In the genomic region with DNA sequence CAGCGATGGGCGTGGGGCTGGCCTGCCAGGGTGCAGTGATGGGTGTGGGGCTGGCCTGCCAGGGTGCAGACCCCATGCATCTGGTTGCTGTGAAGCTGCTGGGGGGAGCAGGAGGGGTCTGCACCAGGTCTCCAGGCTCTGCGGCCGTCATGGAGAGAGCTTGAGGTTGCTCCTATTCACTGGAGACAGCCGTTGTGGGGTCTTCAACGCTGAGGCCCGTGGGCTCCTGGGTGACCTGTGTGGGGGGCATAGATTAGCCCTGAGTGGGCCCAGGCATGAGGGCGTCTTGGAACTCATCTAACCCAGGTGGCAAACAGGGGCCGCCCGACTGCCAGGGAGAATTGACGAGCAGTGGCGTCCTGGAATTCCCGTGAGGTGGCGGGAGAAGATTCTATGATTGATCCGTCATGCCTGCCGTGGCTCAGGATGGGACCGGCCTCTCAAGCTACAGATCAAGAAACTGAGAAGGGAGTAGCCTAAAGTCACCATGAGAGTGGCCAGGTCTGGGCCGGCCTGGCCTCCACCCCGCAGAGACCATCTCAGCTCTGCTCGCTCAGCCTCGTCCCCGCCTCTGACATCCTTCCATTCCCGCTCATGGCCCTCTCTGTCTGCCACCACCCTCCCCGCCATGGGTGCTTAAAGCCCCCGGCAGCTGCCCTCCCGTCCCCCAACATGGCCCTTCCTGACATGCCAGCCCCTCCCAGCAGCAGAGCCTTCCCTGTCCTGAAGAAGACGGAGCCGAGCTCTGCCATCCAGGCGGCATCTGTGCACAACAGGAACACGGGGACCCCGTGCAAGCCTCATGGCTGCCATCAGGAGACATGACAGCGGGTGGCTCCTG, we compare ENCODE assay signal across 23 cellular contexts. TPM values are rescaled to one million over a fixed set of nuclear protein-coding genes. Genes with fewer than 3 reads are reported as not detected.
DNase-seq lines count a peak whose midpoint lies in the region; ATAC-seq and TF ChIP-seq lines count a peak whose summit lies in the region.
"Had no signal": no experiment of that assay in that cellular context is flagged by ENCODE, and none has a peak within 500 bp of the region (broad histone marks: within the 10 kb centered on the region; RNA-seq: fewer than 3 reads in every experiment).

No MANE protein-coding gene starts in this region.

- no peaks in the 10 kb centered on the region for H3K9me3 ChIP-seq in lower lobe of right lung
- H3K9me3 ChIP-seq in aorta (ENCODE audit: control insufficient read depth, low read length), result no peaks in the 10 kb centered on the region
- H3K9me3 ChIP-seq: SJCRH30 had no signal

- TF ChIP-seq CTCF in brain (conservative IDR thresholded peaks at IDR 0.05) (no peak), lower lobe of right lung (IDR thresholded peaks at IDR 0.05) (no peak)

- H3K27me3 ChIP-seq in lower lobe of right lung (ENCODE audit: low read depth) (peaks cover 55% of the 10 kb centered on the region), aorta (ENCODE audit: control insufficient read depth in 1 of 2, insufficient read depth in 2 of 2, low read length in 1 of 2) (no peaks in the 10 kb centered on the region)
- H3K27me3 ChIP-seq: SJCRH30 had no signal

- H3K36me3 ChIP-seq in lower lobe of right lung (no peaks in the 10 kb centered on the region), aorta (ENCODE audit: control insufficient read depth in 1 of 2, insufficient read depth in 2 of 2, low read length in 1 of 2) (no peaks in the 10 kb centered on the region)
- H3K36me3 ChIP-seq: SJCRH30 had no signal

- H3K27ac ChIP-seq in lower lobe of right lung (no peak overlapping the region), aorta (ENCODE audit: low read depth in 1 of 2, low read length in 2 of 2) (no peak overlapping the region)
- H3K27ac ChIP-seq: 22Rv1, KMS-11, RWPE1, SJCRH30 had no signal

- H3K4me3 ChIP-seq in lower lobe of right lung (no peak overlapping the region), aorta (ENCODE audit: low read length in 2 of 2) (no peak overlapping the region)
- H3K4me3 ChIP-seq: GM23338, SJCRH30 had no signal

- no peak overlapping the region for H3K4me3 Mint-ChIP-seq in brain
- H3K4me3 Mint-ChIP-seq: CD8-positive, alpha-beta memory T cell; GM23338 had no signal

- H3K9me3 Mint-ChIP-seq in brain, result peaks cover 0 to 7% (median 4%) of the 10 kb centered on the region in 5 experiments
- H3K9me3 Mint-ChIP-seq: CD8-positive, alpha-beta memory T cell had no signal

- WGBS in aorta, 2 donors, result 80% methylated on average over 28 to 32 of the region's 32 CpGs

- no peaks in the 10 kb centered on the region for H3K36me3 Mint-ChIP-seq in brain
- H3K36me3 Mint-ChIP-seq: CD8-positive, alpha-beta memory T cell had no signal

- no peaks in the 10 kb centered on the region for H3K4me1 ChIP-seq in lower lobe of right lung
- no peaks in the 10 kb centered on the region for H3K4me1 ChIP-seq in aorta (ENCODE audit: control insufficient read depth in 1 of 2, insufficient read depth in 2 of 2, low read length in 2 of 2)
- H3K4me1 ChIP-seq: SJCRH30 had no signal

- no peak for ATAC-seq in Right ventricle myocardium inferior
- no peak for ATAC-seq in left cardiac atrium
- no peak for ATAC-seq in lower lobe of right lung
- ATAC-seq in aorta (ENCODE audit: low FRiP score), result no peak
- no peak for ATAC-seq in HG03159 (IDR thresholded peaks at IDR 0.05; ENCODE audit: unreplicated experiment)
- ATAC-seq: GM23338 had no signal

- intact Hi-C loops in Right ventricle myocardium inferior (cut with DNase I) (no loop called here), left cardiac atrium (cut with DNase I) (no loop called here), lower lobe of right lung (cut with DNase I) (no loop called here), aorta (cut with DNase I) (no loop called here)

- H3K27me3 Mint-ChIP-seq in brain, result peaks cover 4% of the 10 kb centered on the region

- H3K27ac Mint-ChIP-seq in brain, result peak overlapping the region in 3 of 5 experiments; percentile 34 to 96 (median 84)
- H3K27ac Mint-ChIP-seq: GM23338 had no signal

- DNase-seq in Right ventricle myocardium inferior (ENCODE audit: missing footprints) (peak; percentile 68), left cardiac atrium (no peak), lower lobe of right lung (peak; percentile 34), aorta (peak; percentile 27 to 66), activated gamma-delta T cell (lab: John Stamatoyannopoulos, UW) (no peak), NCI-H82 treated with DMSO at 0.1 percent for 48 hours (lab: John Stamatoyannopoulos, UW; ENCODE audit: unreplicated experiment) (no peak)
- DNase-seq: C1 segment of cervical spinal cord; Calu3; CD8-positive, alpha-beta memory T cell; DMS153; HCEC 1CT; NCI-H1105; NCI-H146; NCI-H2029; NCI-H2227 treated with DMSO at 0.1 percent for 48 hours; NCI-H510A; SJCRH30 had no signal

- H3K4me1 Mint-ChIP-seq in brain, result peaks cover 57% of the 10 kb centered on the region
- H3K4me1 Mint-ChIP-seq: CD8-positive, alpha-beta memory T cell had no signal

RNA-seq across cellular contexts. Expression of a gene that starts 50.7 kb away (rescaled TPM):
- total RNA-seq in Right ventricle myocardium inferior, result 17.0 TPM
- 10 to 100 TPM; 14.9 to 16.2 TPM for total RNA-seq in left cardiac atrium
- 38.0 TPM for polyA plus RNA-seq in brain (ENCODE audit: insufficient read depth, low read depth, low replicate concordance)
- 31.7 TPM for total RNA-seq in lower lobe of right lung
- 10 to 100 TPM; 19.3 to 33.2 TPM for total RNA-seq in aorta
- 10 to 100 TPM; 20.0 to 48.4 TPM for polyA plus RNA-seq in aorta

Comparison
In these comparisons a context has a peak if more than half of its experiments do, and no peak if none do; other contexts are left out.
1. DNase-seq: peak in Right ventricle myocardium inferior (single experiment), lower lobe of right lung (single experiment) and aorta (2 of 2); none in left cardiac atrium (single experiment), activated gamma-delta T cell (single experiment) and NCI-H82 treated with DMSO at 0.1 percent for 48 hours (single experiment).